In genomic region chr10:69459101-69459805, GRCh38 we compare ENCODE assay signal across 12 cellular contexts. TPM values are rescaled to one million over a fixed set of nuclear protein-coding genes. Genes with fewer than 3 reads are reported as not detected.
DNase-seq lines count a peak whose midpoint lies in the region; ATAC-seq, FAIRE-seq and TF ChIP-seq lines count a peak whose summit lies in the region.
"Had no signal": no experiment of that assay in that cellular context is flagged by ENCODE, and none has a peak within 500 bp of the region (broad histone marks: within the 10 kb centered on the region; RNA-seq: fewer than 3 reads in every experiment).

No MANE protein-coding gene starts in this region.

- H3K9me3 Mint-ChIP-seq in CD4-positive, alpha-beta memory T cell: no peaks in the 10 kb centered on the region
- H3K9me3 Mint-ChIP-seq: activated B cell treated with CpG ODN at 0.5 μM for 24 hours; naive thymus-derived CD4-positive, alpha-beta T cell had no signal

- H3K4me1 Mint-ChIP-seq in CD4-positive, alpha-beta memory T cell: peaks cover 0 to 30% (median 14%) of the 10 kb centered on the region in 4 donors
- H3K4me1 Mint-ChIP-seq: activated B cell treated with CpG ODN at 0.5 μM for 24 hours had no signal

- no peak overlapping the region; a peak in 2 of 22 replicates for H3K9ac ChIP-seq in BLaER1 treated with 17β-estradiol and CSF1 and Interleukin-3, amounts not matched to agents 10 nM and 100 nM
- no peak overlapping the region for H3K9ac ChIP-seq in kidney (ENCODE audit: low read length in 2 of 2)

- peak overlapping the region in 3 of 7 donors; percentile 44 to 72 (median 57) for H3K27ac Mint-ChIP-seq in CD4-positive, alpha-beta memory T cell
- H3K27ac Mint-ChIP-seq: activated B cell treated with CpG ODN at 0.5 μM for 24 hours had no signal

- H3K36me3 Mint-ChIP-seq in CD4-positive, alpha-beta memory T cell: no peaks in the 10 kb centered on the region
- H3K36me3 Mint-ChIP-seq: naive thymus-derived CD4-positive, alpha-beta T cell had no signal

- H3K4me1 ChIP-seq in BLaER1 treated with 17β-estradiol and CSF1 and Interleukin-3, amounts not matched to agents 10 nM and 100 nM: peaks cover 28 to 100% (median 90%) of the 10 kb centered on the region in 10 experiments
- peaks cover 91% of the 10 kb centered on the region for H3K4me1 ChIP-seq in Panc1 (ENCODE audit: control insufficient read depth, insufficient read depth, low read length)
- peaks cover 19 to 25% of the 10 kb centered on the region in 2 donors for H3K4me1 ChIP-seq in kidney (ENCODE audit: control insufficient read depth in 1 of 2, insufficient read depth in 1 of 2, low read depth in 1 of 2, low read length in 2 of 2)
- peaks cover 8 to 26% of the 10 kb centered on the region in 2 donors for H3K4me1 ChIP-seq in small intestine (ENCODE audit: control insufficient read depth in 2 of 2, insufficient read depth in 1 of 2, low read depth in 1 of 2, low read length in 1 of 2)
- peaks cover 23% of the 10 kb centered on the region for H3K4me1 ChIP-seq in CD4-positive, alpha-beta memory T cell (ENCODE audit: insufficient read depth, low read length)

- no peak overlapping the region for H3K4me3 Mint-ChIP-seq in CD4-positive, alpha-beta memory T cell
- H3K4me3 Mint-ChIP-seq: activated B cell treated with CpG ODN at 0.5 μM for 24 hours; naive thymus-derived CD4-positive, alpha-beta T cell had no signal

- intact Hi-C loops in Panc1 (cut with micrococcal nuclease; ENCODE audit: unreplicated experiment) (no loop called here), kidney (cut with DNase I) (no loop called here)
- intact Hi-C loops in CD4-positive, alpha-beta memory T cell (cut with micrococcal nuclease): no loop called here

- CTCF ChIA-PET in Panc1 (lab: Charles Lee): no interaction called here
- CTCF ChIA-PET in CD4-positive, alpha-beta memory T cell (lab: Charles Lee; ENCODE audit: partially characterized antibody): no interaction called here

- H3K4me3 ChIP-seq in BLaER1 treated with 17β-estradiol and CSF1 and Interleukin-3, amounts not matched to agents 10 nM and 100 nM: no peak overlapping the region
- H3K4me3 ChIP-seq in Panc1 (ENCODE audit: low read depth in 2 of 2, low read length in 2 of 2) (no peak overlapping the region), kidney (ENCODE audit: low read length in 2 of 2) (no peak overlapping the region), small intestine (ENCODE audit: low read depth in 1 of 2, low read length in 2 of 2) (no peak overlapping the region)
- no peak overlapping the region for H3K4me3 ChIP-seq in CD4-positive, alpha-beta memory T cell (ENCODE audit: low read length in 2 of 2)

- H3K36me3 ChIP-seq in BLaER1 treated with 17β-estradiol and CSF1 and Interleukin-3, amounts not matched to agents 10 nM and 100 nM: peaks cover 0 to 18% (median 0%) of the 10 kb centered on the region in 11 experiments; a peak in 5 of 22 replicates
- peaks cover 12% of the 10 kb centered on the region for H3K36me3 ChIP-seq in Panc1 (ENCODE audit: control insufficient read depth, insufficient read depth, low read length)
- no peaks in the 10 kb centered on the region for H3K36me3 ChIP-seq in kidney (ENCODE audit: control insufficient read depth in 1 of 2, insufficient read depth in 2 of 2, low read length in 2 of 2)
- H3K36me3 ChIP-seq in small intestine (ENCODE audit: control insufficient read depth in 2 of 2, insufficient read depth in 2 of 2, low read length in 2 of 2): peaks cover 0 to 4% of the 10 kb centered on the region in 2 donors
- no peaks in the 10 kb centered on the region for H3K36me3 ChIP-seq in CD4-positive, alpha-beta memory T cell (ENCODE audit: insufficient read depth, low read length)

- POLR2A ChIA-PET in Panc1 (lab: Charles Lee): interaction anchor here (0.6 kb wide), 1 partner anchor 13 kb away, joined by 3 read pairs; no protein-coding TSS in a partner anchor
- POLR2A ChIA-PET in CD4-positive, alpha-beta memory T cell (lab: Charles Lee; ENCODE audit: partially characterized antibody): no interaction called here

- in situ Hi-C loops in Panc1 (cut with HindIII; ENCODE audit: low pct_unique_long_range_greater_than_20kb, low sequenced_read_pairs): no loop called here

- ATAC-seq in Panc1: no peak
- ATAC-seq: naive thymus-derived CD4-positive, alpha-beta T cell had no signal

- BruUV-seq in Panc1 (replicated peaks; lab: Mats Ljungman, UMichigan): no TSS peak

- peak overlapping the region in 10 of 11 experiments; percentile 20 to 91 (median 82); a peak in 18 of 22 replicates for H3K27ac ChIP-seq in BLaER1 treated with 17β-estradiol and CSF1 and Interleukin-3, amounts not matched to agents 10 nM and 100 nM
- H3K27ac ChIP-seq in Panc1 (ENCODE audit: low read length): peak overlapping the region; percentile 48
- peak overlapping the region; percentile 67 to 78 for H3K27ac ChIP-seq in kidney (ENCODE audit: low read depth in 2 of 2, low read length in 2 of 2)
- peak overlapping the region; percentile 89 to 92 for H3K27ac ChIP-seq in small intestine (ENCODE audit: low read depth in 1 of 2, low read length in 1 of 2)
- no peak overlapping the region for H3K27ac ChIP-seq in CD4-positive, alpha-beta memory T cell (ENCODE audit: low read depth, low read length)

- H3K27me3 ChIP-seq in BLaER1 treated with 17β-estradiol and CSF1 and Interleukin-3, amounts not matched to agents 10 nM and 100 nM: no peaks in the 10 kb centered on the region
- no peaks in the 10 kb centered on the region for H3K27me3 ChIP-seq in Panc1 (ENCODE audit: control insufficient read depth, insufficient read depth, low read length)
- no peaks in the 10 kb centered on the region for H3K27me3 ChIP-seq in small intestine (ENCODE audit: control insufficient read depth in 2 of 2, insufficient read depth in 2 of 2, low read length in 2 of 2)
- H3K27me3 ChIP-seq in CD4-positive, alpha-beta memory T cell (ENCODE audit: insufficient read depth, low read length): no peaks in the 10 kb centered on the region

- FAIRE-seq in kidney (lab: Jason Lieb, UNC): no peak
- FAIRE-seq in small intestine (lab: Jason Lieb, UNC): no peak
- FAIRE-seq in D721Med (lab: Jason Lieb, UNC): no peak

- peak overlapping the region in 9 of 11 experiments; percentile 74 to 96 (median 88); a peak in 15 of 22 replicates for H3K4me2 ChIP-seq in BLaER1 treated with 17β-estradiol and CSF1 and Interleukin-3, amounts not matched to agents 10 nM and 100 nM

- no peaks in the 10 kb centered on the region for H3K9me3 ChIP-seq in BLaER1 treated with 17β-estradiol and CSF1 and Interleukin-3, amounts not matched to agents 10 nM and 100 nM (replicated peaks in 1 of 11)
- no peaks in the 10 kb centered on the region for H3K9me3 ChIP-seq in Panc1 (ENCODE audit: control insufficient read depth, insufficient read depth, low read depth, low read length)
- H3K9me3 ChIP-seq in kidney (ENCODE audit: control insufficient read depth in 1 of 2, low read length in 2 of 2): no peaks in the 10 kb centered on the region
- no peaks in the 10 kb centered on the region for H3K9me3 ChIP-seq in small intestine (ENCODE audit: control insufficient read depth, low read depth)
- H3K9me3 ChIP-seq in CD4-positive, alpha-beta memory T cell (ENCODE audit: control insufficient read depth in 1 of 2, low read length in 2 of 2): no peaks in the 10 kb centered on the region

- H4K20me1 ChIP-seq in BLaER1 treated with 17β-estradiol and CSF1 and Interleukin-3, amounts not matched to agents 10 nM and 100 nM: no peaks in the 10 kb centered on the region

- H3K27me3 Mint-ChIP-seq in CD4-positive, alpha-beta memory T cell: no peaks in the 10 kb centered on the region
- H3K27me3 Mint-ChIP-seq: activated B cell treated with CpG ODN at 0.5 μM for 24 hours had no signal

- no peak for TF ChIP-seq CTCF in Panc1 (IDR thresholded peaks at IDR 0.05)
- TF ChIP-seq CTCF in kidney (IDR thresholded peaks at IDR 0.05; ENCODE audit: borderline replicate concordance, extremely low read depth, insufficient read depth): no peak
- TF ChIP-seq CTCF in D721Med (IDR thresholded peaks at IDR 0.05; ENCODE audit: insufficient read depth, missing control alignments): no peak

- 21 to 63% (median 46%) methylated on average over 9 of the region's 9 CpGs for WGBS in small intestine, 3 donors

- DNase-seq in Panc1 (ENCODE audit: low read depth, low spot score) (no peak), kidney (no peak), small intestine (peak; percentile 80), NK-92 (lab: John Stamatoyannopoulos, UW; ENCODE audit: unreplicated experiment) (no peak), D721Med (ENCODE audit: insufficient read length, low spot score) (no peak), NCI-H526 treated with DMSO at 0.1 percent for 48 hours (lab: John Stamatoyannopoulos, UW) (no peak)
- DNase-seq in CD4-positive, alpha-beta memory T cell: no peak
- DNase-seq: activated B cell treated with CpG ODN at 0.5 μM for 24 hours; naive thymus-derived CD4-positive, alpha-beta T cell; NCI-H774; RPMI8226 had no signal

RNA-seq across cellular contexts. Expression of gene TSPAN15, which starts 8.0 kb away (rescaled TPM):
- total RNA-seq in Panc1 (2021; ENCODE audit: unreplicated experiment) (199 TPM), kidney (65.4 TPM)
- polyA plus RNA-seq in Panc1 (2012; ENCODE audit: insufficient read length): 415 TPM
- polyA plus RNA-seq in kidney (ENCODE audit: insufficient read depth, low read depth, low replicate concordance) (28.2 TPM), small intestine (10 to 100 TPM; 43.2 to 72.1 (median 47.0) TPM)
- 1 to 10 TPM; 2.4 to 2.8 TPM for total RNA-seq in CD4-positive, alpha-beta memory T cell
- polyA plus RNA-seq in CD4-positive, alpha-beta memory T cell: 10 to 100 TPM; 15.9 to 18.1 TPM

RNA-seq across cellular contexts. Expression of gene TACR2, which starts 42.5 kb away (rescaled TPM):
- 0.21 TPM for total RNA-seq in Panc1 (2021; ENCODE audit: unreplicated experiment)
- 0.94 TPM for polyA plus RNA-seq in Panc1 (2012; ENCODE audit: insufficient read length)
- total RNA-seq in kidney: 0.38 TPM
- polyA plus RNA-seq in kidney (ENCODE audit: insufficient read depth, low read depth, low replicate concordance): 0.37 TPM
- 1 to 10 TPM in 1 of 3 donors, under 1 TPM in 1, not detected in 1; 0.81 to 4.0 TPM for polyA plus RNA-seq in small intestine
- under 1 TPM in 1 of 2 experiments, not detected in 1; 0.19 TPM for total RNA-seq in CD4-positive, alpha-beta memory T cell
- under 1 TPM in 1 of 2 donors, not detected in 1; 0.17 TPM for polyA plus RNA-seq in CD4-positive, alpha-beta memory T cell
- total RNA-seq: activated B cell treated with CpG ODN at 0.5 μM for 24 hours had no signal

Comparison
In these comparisons a context has a peak if more than half of its experiments do, and no peak if none do; other contexts are left out.
1. RNA of gene TSPAN15, which starts 8.0 kb away (total RNA-seq): 199 TPM in Panc1 (single experiment) and 65.4 TPM in kidney (single experiment); 2.4 to 2.8 TPM in CD4-positive, alpha-beta memory T cell; every median in the first group is over 10 times any median in the second.